1 cellular context compared by ENCODE assay signal in genomic region chr19:18709546-18709945, GRCh38.
TF ChIP-seq lines count a peak whose summit lies in the region.

No MANE protein-coding gene starts in this region.

TF ChIP-seq in H1, 55 proteins besides CTCF, POLR2A, EP300 and RAD21:
- no peak for TF ChIP-seq SP4 (IDR thresholded peaks at IDR 0.05; ENCODE audit: low read length)
- no peak for TF ChIP-seq CTBP2 (IDR thresholded peaks at IDR 0.05; ENCODE audit: borderline replicate concordance, insufficient read depth, insufficient read length, low read length)
- no peak for TF ChIP-seq SP1 (IDR thresholded peaks at IDR 0.05; ENCODE audit: low read depth, low read length)
- TF ChIP-seq TCF12 (IDR thresholded peaks at IDR 0.05; ENCODE audit: low read depth, low read length): no peak
- no peak for TF ChIP-seq ASH2L (IDR thresholded peaks at IDR 0.05; ENCODE audit: low read length)
- TF ChIP-seq BRCA1 (IDR thresholded peaks at IDR 0.05; ENCODE audit: low read depth, low read length): no peak
- no peak for TF ChIP-seq SIRT6 (IDR thresholded peaks at IDR 0.05; ENCODE audit: low read length)
- TF ChIP-seq CHD2 (IDR thresholded peaks at IDR 0.05; ENCODE audit: low read length): no peak
- TF ChIP-seq TEAD4 (IDR thresholded peaks at IDR 0.05; ENCODE audit: low read depth, low read length): no peak
- no peak for TF ChIP-seq YY1 (IDR thresholded peaks at IDR 0.05; ENCODE audit: low read depth, low read length)
- TF ChIP-seq JUN (IDR thresholded peaks at IDR 0.05; ENCODE audit: low read depth, low read length): no peak
- TF ChIP-seq TAF1 (IDR thresholded peaks at IDR 0.05; ENCODE audit: low read depth, low read length): no peak
- no peak for TF ChIP-seq BACH1 (IDR thresholded peaks at IDR 0.05; ENCODE audit: low read length)
- TF ChIP-seq BCL11A (IDR thresholded peaks at IDR 0.05; ENCODE audit: low read depth in 2 of 2, low read length in 2 of 2): no peak
TF ChIP-seq in H1: peak in this region for 0.
